Comparison of ENCODE assay signal across 23 cellular contexts in the genomic region with DNA sequence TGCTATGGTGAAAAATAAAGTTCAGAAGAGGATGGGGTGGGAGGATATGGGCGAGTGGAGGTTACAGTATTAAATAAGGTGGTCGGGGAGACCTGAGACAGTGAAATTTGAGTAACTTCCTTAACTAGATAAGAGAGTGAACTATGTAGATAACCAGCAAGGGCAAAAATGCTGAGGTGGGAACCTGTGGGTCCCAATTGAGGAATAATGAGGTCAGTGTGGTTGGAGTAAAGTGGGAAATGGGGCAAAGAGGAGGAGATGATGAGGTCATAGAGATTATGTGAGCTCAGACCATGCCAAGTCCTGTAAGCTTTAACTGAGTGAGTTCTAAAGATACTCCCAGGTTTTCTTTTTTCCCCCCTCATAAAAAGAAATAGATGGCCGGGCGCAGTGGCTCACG.
"Had no signal": no experiment of that assay in that cellular context is flagged by ENCODE, and none has a peak within 500 bp of the region (broad histone marks: within the 10 kb centered on the region; RNA-seq: fewer than 3 reads in every experiment).

No MANE protein-coding gene starts in this region.

- DNase-seq: dermis blood vessel endothelial cell; dorsolateral prefrontal cortex; effector CD4-positive, alpha-beta T cell; effector memory CD4-positive, alpha-beta T cell; foreskin melanocyte; gastrocnemius medialis; glutamatergic neuron; head of caudate nucleus; heart right ventricle; hippocampal formation; left cardiac atrium; left lung; left ventricle myocardium superior; lower lobe of right lung; mesenchymal stem cell; mucosa of descending colon had no signal

- H3K36me3 ChIP-seq: esophagus muscularis mucosa, gastrocnemius medialis, heart right ventricle, left lung, lower lobe of right lung had no signal

- FAIRE-seq: colon, endothelial cell of umbilical vein, islet of Langerhans, keratinocyte had no signal

- H3K4me1 ChIP-seq: esophagus muscularis mucosa, gastrocnemius medialis, heart right ventricle, left lung, lower lobe of right lung had no signal

- H3K27ac ChIP-seq: coronary artery, dorsolateral prefrontal cortex, esophagus muscularis mucosa, gastrocnemius medialis, heart right ventricle, left lung, lower lobe of right lung had no signal

- H3K9me3 ChIP-seq: gastrocnemius medialis, left lung, lower lobe of right lung, mucosa of descending colon had no signal

- ATAC-seq: gastrocnemius medialis, heart right ventricle, left cardiac atrium, left lung, left ventricle myocardium superior, lower lobe of right lung, mucosa of descending colon had no signal

- H3K27me3 ChIP-seq: esophagus muscularis mucosa, gastrocnemius medialis, heart right ventricle, left lung had no signal

- H3K4me3 ChIP-seq: coronary artery, dorsolateral prefrontal cortex, esophagus muscularis mucosa, gastrocnemius medialis, heart right ventricle, left lung, lower lobe of right lung, mucosa of descending colon had no signal

- H3K27ac Mint-ChIP-seq: mesothelial cell of epicardium had no signal

- H3K36me3 Mint-ChIP-seq: mesothelial cell of epicardium had no signal

- H3K4me3 Mint-ChIP-seq: mesothelial cell of epicardium had no signal
